In genomic region chr15:45134682-45135604, GRCh38 we compare ENCODE assay signal across 11 cellular contexts. TPM values are rescaled to one million over a fixed set of nuclear protein-coding genes. Genes with fewer than 3 reads are reported as not detected.
A peak's percentile ranks its signal among the peaks of the same experiment; 100 is the strongest.
DNase-seq lines count a peak whose midpoint lies in the region; ATAC-seq and TF ChIP-seq lines count a peak whose summit lies in the region.
"Had no signal": no experiment of that assay in that cellular context is flagged by ENCODE, and none has a peak within 500 bp of the region (broad histone marks: within the 10 kb centered on the region; RNA-seq: fewer than 3 reads in every experiment).

No MANE protein-coding gene starts in this region.

- H3K27ac Mint-ChIP-seq in CD4-positive, alpha-beta T cell, result no peak overlapping the region
- peak overlapping the region in 1 of 2 donors; percentile 10 for H3K27ac Mint-ChIP-seq in effector memory CD8-positive, alpha-beta T cell

- H3K36me3 Mint-ChIP-seq in CD4-positive, alpha-beta T cell (ENCODE audit: low read depth), result no peaks in the 10 kb centered on the region
- H3K36me3 Mint-ChIP-seq in effector memory CD8-positive, alpha-beta T cell (ENCODE audit: insufficient read depth), result peaks cover 4% of the 10 kb centered on the region

- DNase-seq in CD4-positive, alpha-beta T cell, result peak in 2 of 10 experiments; percentile 16 to 28
- DNase-seq in MM.1S (no peak), prostate gland (ENCODE audit: low spot score) (no peak), epidermal melanocyte (ENCODE audit: insufficient read length, low spot score) (no peak)
- no peak for DNase-seq in effector memory CD8-positive, alpha-beta T cell
- DNase-seq: foreskin keratinocyte had no signal

- H3K27me3 ChIP-seq in CD4-positive, alpha-beta T cell (ENCODE audit: control insufficient read depth, insufficient read depth, low read length), result peaks cover 41% of the 10 kb centered on the region
- H3K27me3 ChIP-seq in MM.1S (replicated peaks; ENCODE audit: insufficient read depth, low read length) (no peaks in the 10 kb centered on the region; the same call in 1 of the 2 replicates), neural cell (ENCODE audit: insufficient read depth, low read depth, low read length) (peaks cover 65% of the 10 kb centered on the region), prostate gland (replicated peaks; ENCODE audit: insufficient read depth) (no peaks in the 10 kb centered on the region)
- H3K27me3 ChIP-seq: foreskin keratinocyte had no signal

- WGBS in prostate gland, result 53% methylated on average over 17 of the region's 57 CpGs

- H3K4me1 Mint-ChIP-seq in CD4-positive, alpha-beta T cell (ENCODE audit: low read depth), result peaks cover 16% of the 10 kb centered on the region
- H3K4me1 Mint-ChIP-seq in effector memory CD8-positive, alpha-beta T cell (ENCODE audit: low read depth in 2 of 2), result peaks cover 7 to 8% of the 10 kb centered on the region in 2 donors

- H3K4me2 ChIP-seq in MM.1S (ENCODE audit: low read depth, low read length), result peak overlapping the region; percentile 52; the same call in 1 of the 2 replicates
- no peak overlapping the region for H3K4me2 ChIP-seq in neural cell (ENCODE audit: low read length)

- H3K9ac ChIP-seq in MM.1S (ENCODE audit: low read length), result no peak overlapping the region
- H3K9ac ChIP-seq in neural cell (ENCODE audit: low read length), result no peak overlapping the region

- POLR2A ChIA-PET in CD4-positive, alpha-beta T cell (lab: Charles Lee), result interaction anchor here (1.5 kb wide), 1 partner anchor 29 kb away, joined by 4 read pairs; no protein-coding TSS in a partner anchor

- no peak for TF ChIP-seq CTCF in CD4-positive, alpha-beta T cell (IDR thresholded peaks at IDR 0.05)
- TF ChIP-seq CTCF in MM.1S (IDR thresholded peaks at IDR 0.05; ENCODE audit: low read length) (peak; percentile 7; the same call in 1 of the 2 replicates), neural cell (IDR thresholded peaks at IDR 0.05; ENCODE audit: poor library complexity, severe bottlenecking) (peak; percentile 18), prostate gland (IDR thresholded peaks at IDR 0.05) (no peak)

- H3K79me2 ChIP-seq in MM.1S (ENCODE audit: low read length) (no peaks in the 10 kb centered on the region), neural cell (replicated peaks; ENCODE audit: insufficient read depth, low read length) (no peaks in the 10 kb centered on the region)

- H3K9me3 ChIP-seq in CD4-positive, alpha-beta T cell (ENCODE audit: control insufficient read depth, low read length), result no peaks in the 10 kb centered on the region
- H3K9me3 ChIP-seq in MM.1S (replicated peaks; ENCODE audit: insufficient read depth, low read length) (no peaks in the 10 kb centered on the region), neural cell (ENCODE audit: low read length) (no peaks in the 10 kb centered on the region), prostate gland (no peaks in the 10 kb centered on the region)

- CTCF ChIA-PET in CD4-positive, alpha-beta T cell (lab: Charles Lee), result interaction anchor here (1.1 to 2.9 kb wide), 2 partner anchors 9 to 17 kb away, joined by 3 to 9 read pairs; no protein-coding TSS in a partner anchor

- H3K27me3 Mint-ChIP-seq in CD4-positive, alpha-beta T cell, result peaks cover 65% of the 10 kb centered on the region
- peaks cover 61 to 67% of the 10 kb centered on the region in 2 donors for H3K27me3 Mint-ChIP-seq in effector memory CD8-positive, alpha-beta T cell

- H3K4me3 Mint-ChIP-seq in CD4-positive, alpha-beta T cell, result peak overlapping the region; percentile 78
- peak overlapping the region; percentile 67 to 78 for H3K4me3 Mint-ChIP-seq in effector memory CD8-positive, alpha-beta T cell

- H3K9me2 ChIP-seq in MM.1S (replicated peaks; ENCODE audit: insufficient read depth, low read length), result no peaks in the 10 kb centered on the region
- no peaks in the 10 kb centered on the region for H3K9me2 ChIP-seq in neural cell (ENCODE audit: insufficient read depth, low read length)

- ATAC-seq in CD4-positive, alpha-beta T cell (ENCODE audit: poor library complexity), result peak; percentile 71
- peak; percentile 72 for ATAC-seq in effector memory CD8-positive, alpha-beta T cell (replicated peaks)
- ATAC-seq in GM21367 (IDR thresholded peaks at IDR 0.05; ENCODE audit: unreplicated experiment) (no peak), GM21576 (IDR thresholded peaks at IDR 0.05; ENCODE audit: unreplicated experiment) (no peak)
- ATAC-seq: foreskin keratinocyte, K562 had no signal

- H3K4me3 ChIP-seq in MM.1S (ENCODE audit: low read length) (peak overlapping the region; percentile 7; the same call in 1 of the 2 replicates), neural cell (ENCODE audit: low read length) (no peak overlapping the region), prostate gland (no peak overlapping the region)
- H3K4me3 ChIP-seq: K562 had no signal

- H3K4me1 ChIP-seq in MM.1S (ENCODE audit: low read length) (0 out of 2 replicates have a peak, but pooled peaks cover 3% of the 10 kb centered on the region), prostate gland (replicated peaks) (no peaks in the 10 kb centered on the region)

- H2AFZ ChIP-seq in MM.1S (ENCODE audit: low read length), result peak overlapping the region; percentile 48; the same call in 1 of the 2 replicates
- H2AFZ ChIP-seq in neural cell (ENCODE audit: low read depth, low read length), result no peak overlapping the region

- no peak overlapping the region for H3K27ac ChIP-seq in CD4-positive, alpha-beta T cell (ENCODE audit: low read depth, low read length)
- H3K27ac ChIP-seq in MM.1S (ENCODE audit: low read length) (no peak overlapping the region), neural cell (ENCODE audit: low read length) (no peak overlapping the region), prostate gland (no peak overlapping the region)
- H3K27ac ChIP-seq: foreskin keratinocyte, RWPE1 had no signal

- no peaks in the 10 kb centered on the region for H3K9me3 Mint-ChIP-seq in CD4-positive, alpha-beta T cell
- no peaks in the 10 kb centered on the region for H3K9me3 Mint-ChIP-seq in effector memory CD8-positive, alpha-beta T cell

- intact Hi-C loops in CD4-positive, alpha-beta T cell (cut with DNase I, micrococcal nuclease), result no loop called here
- intact Hi-C loops in prostate gland (cut with DNase I), result no loop called here

- TF ChIP-seq RAD21 in neural cell (conservative IDR thresholded peaks at IDR 0.05), result no peak

- TF ChIP-seq EP300 in neural cell (conservative IDR thresholded peaks at IDR 0.05; ENCODE audit: poor library complexity, severe bottlenecking), result no peak

- H3K36me3 ChIP-seq in MM.1S (replicated peaks; ENCODE audit: insufficient read depth, low read length) (no peaks in the 10 kb centered on the region), neural cell (ENCODE audit: insufficient read depth, low read length) (no peaks in the 10 kb centered on the region), prostate gland (no peaks in the 10 kb centered on the region)

- no peaks in the 10 kb centered on the region; the same call in 1 of the 2 replicates for H4K20me1 ChIP-seq in MM.1S (ENCODE audit: insufficient read depth, low read length)
- H4K20me1 ChIP-seq in neural cell (ENCODE audit: insufficient read depth), result no peaks in the 10 kb centered on the region

- H3F3A ChIP-seq in MM.1S (ENCODE audit: insufficient read depth, low read length) (no peaks in the 10 kb centered on the region), neural cell (ENCODE audit: insufficient read depth, low read length, poor library complexity, severe bottlenecking) (no peaks in the 10 kb centered on the region)

- TF ChIP-seq POLR2A in prostate gland (IDR thresholded peaks at IDR 0.05), result no peak

TF ChIP-seq in neural cell, 6 proteins besides CTCF, POLR2A, EP300 and RAD21 (continues in another document):
- TF ChIP-seq SMC3 (conservative IDR thresholded peaks at IDR 0.05; ENCODE audit: poor library complexity), result no peak
- TF ChIP-seq REST (IDR thresholded peaks at IDR 0.05; ENCODE audit: borderline replicate concordance), result no peak
- TF ChIP-seq EZH2 (IDR thresholded peaks at IDR 0.05; ENCODE audit: borderline replicate concordance, insufficient read depth, low read length, poor library complexity, severe bottlenecking), result no peak
- no peak for TF ChIP-seq MXI1 (conservative IDR thresholded peaks at IDR 0.05; ENCODE audit: poor library complexity, severe bottlenecking)

RNA-seq across cellular contexts. Expression of gene DUOX1, which starts 5.1 kb away (rescaled TPM):
- total RNA-seq in CD4-positive, alpha-beta T cell, result under 1 TPM; 0.17 to 0.25 TPM
- polyA plus RNA-seq in neural cell, result not detected in 2 replicates
- not detected in 2 replicates for polyA minus RNA-seq in neural cell
- 10 to 100 TPM; 18.4 to 32.1 TPM for total RNA-seq in prostate gland

RNA-seq across cellular contexts. Expression of gene DUOXA1, which starts 5.3 kb away (rescaled TPM):
- total RNA-seq in CD4-positive, alpha-beta T cell, result 1 to 10 TPM in 1 of 2 experiments, under 1 TPM in 1; 0.44 to 1.0 TPM
- not detected in 2 replicates for polyA plus RNA-seq in neural cell
- not detected in 2 replicates for polyA minus RNA-seq in neural cell
- total RNA-seq in prostate gland, result 10 to 100 TPM; 17.6 to 38.8 TPM

RNA-seq across cellular contexts. Expression of gene DUOXA2, which starts 20.8 kb away (rescaled TPM):
- total RNA-seq in CD4-positive, alpha-beta T cell, result not detected
- polyA plus RNA-seq in neural cell, result not detected in 2 replicates
- polyA minus RNA-seq in neural cell, result not detected in 2 replicates
- total RNA-seq in prostate gland, result not detected
- total RNA-seq: foreskin keratinocyte, K562 had no signal
- polyA plus RNA-seq: foreskin keratinocyte, K562 had no signal

RNA-seq across cellular contexts. Expression of gene DUOX2, which starts 21.0 kb away (rescaled TPM):
- under 1 TPM; 0.05 to 0.08 TPM for total RNA-seq in CD4-positive, alpha-beta T cell
- not detected in 2 replicates for polyA plus RNA-seq in neural cell
- not detected in 2 replicates for polyA minus RNA-seq in neural cell
- 1 to 10 TPM; 2.3 to 2.5 TPM for total RNA-seq in prostate gland

RNA-seq across cellular contexts. Expression of gene SHF, which starts 52.8 kb away (rescaled TPM):
- total RNA-seq in CD4-positive, alpha-beta T cell, result 1 to 10 TPM; 3.7 to 3.9 TPM
- polyA plus RNA-seq in neural cell, result 41.5 and 50.6 TPM in 2 replicates
- polyA minus RNA-seq in neural cell, result 45.5 and 51.2 TPM in 2 replicates
- total RNA-seq in prostate gland, result 10 to 100 TPM; 11.2 to 13.7 TPM

Comparison
In these comparisons a context has a peak if more than half of its experiments do, and no peak if none do; other contexts are left out.
1. ATAC-seq: peak in CD4-positive, alpha-beta T cell (single experiment) and effector memory CD8-positive, alpha-beta T cell (single experiment); none in GM21367 (single experiment) and GM21576 (single experiment).
2. CTCF ChIP-seq: peak in MM.1S (single experiment) and neural cell (single experiment); none in CD4-positive, alpha-beta T cell (single experiment) and prostate gland (0 of 4).
3. RNA of gene DUOX1, which starts 5.1 kb away (total RNA-seq): 18.4 to 32.1 TPM in prostate gland; 0.17 to 0.25 TPM in CD4-positive, alpha-beta T cell; every median in the first group is over 10 times any median in the second.
4. RNA of gene DUOXA1, which starts 5.3 kb away (total RNA-seq): 17.6 to 38.8 TPM in prostate gland; 0.44 to 1.0 TPM in CD4-positive, alpha-beta T cell; every median in the first group is over 4 times any median in the second.